13 cellular contexts compared by ENCODE assay signal in genomic region chr11:23680488-23681230, GRCh38.
DNase-seq lines count a peak whose midpoint lies in the region; ATAC-seq and TF ChIP-seq lines count a peak whose summit lies in the region.
"Had no signal": no experiment of that assay in that cellular context is flagged by ENCODE, and none has a peak within 500 bp of the region (broad histone marks: within the 10 kb centered on the region; RNA-seq: fewer than 3 reads in every experiment).

No MANE protein-coding gene starts in this region.

- H3K9ac ChIP-seq in mammary epithelial cell (ENCODE audit: insufficient read depth, low read length): no peak overlapping the region

- H3K9me3 ChIP-seq in lower lobe of right lung (no peaks in the 10 kb centered on the region), mammary epithelial cell (replicated peaks; ENCODE audit: insufficient read depth, low read length) (peaks cover 3% of the 10 kb centered on the region)
- H3K9me3 ChIP-seq: BE2C had no signal

- ATAC-seq in WTC11 (peak; percentile 62), lower lobe of right lung (peak in 1 of 2 donors; percentile 19), HG02938 (IDR thresholded peaks at IDR 0.05; ENCODE audit: unreplicated experiment) (no peak)
- no peak for ATAC-seq in stimulated activated naive CD8-positive, alpha-beta T cell treated with anti-CD3 and anti-CD28 coated beads, Interleukin-15, Interleukin-2, amounts not matched to agents 100 U/mL and 50 U/mL, for 24 hours

- H3K27ac Mint-ChIP-seq in WTC11: no peak overlapping the region
- H3K27ac Mint-ChIP-seq: CD4-positive, alpha-beta T cell had no signal

- no peak overlapping the region for H3K4me3 ChIP-seq in lower lobe of right lung
- H3K4me3 ChIP-seq in mammary epithelial cell (replicated peaks in 1 of 3; ENCODE audit: insufficient read depth in 1 of 3, low read depth in 2 of 3, low read length in 3 of 3): no peak overlapping the region

- intact Hi-C loops in lower lobe of right lung (cut with DNase I) (no loop called here), mammary epithelial cell (cut with micrococcal nuclease) (no loop called here)

- H3K79me2 ChIP-seq in mammary epithelial cell (ENCODE audit: insufficient read depth, low read length): no peaks in the 10 kb centered on the region

- peak; percentile 15 for DNase-seq in NCI-H146 (lab: John Stamatoyannopoulos, UW)
- DNase-seq in NCI-H146 treated with DMSO at 0.1 percent for 48 hours (lab: John Stamatoyannopoulos, UW; ENCODE audit: unreplicated experiment): no peak
- peak; percentile 6 for DNase-seq in ELF-1 (ENCODE audit: low read depth, low spot score)
- DNase-seq in WTC11 (ENCODE audit: low spot score): peak; percentile 11
- peak; percentile 41 for DNase-seq in lower lobe of right lung
- no peak for DNase-seq in mammary epithelial cell
- no peak for DNase-seq in stimulated activated naive CD8-positive, alpha-beta T cell treated with anti-CD3 and anti-CD28 coated beads, Interleukin-15, Interleukin-2, amounts not matched to agents 100 U/mL and 50 U/mL, for 24 hours
- DNase-seq: 8988T, BE2C, NCI-H1092, NCI-H1694 treated with DMSO at 0.1 percent for 48 hours had no signal

- dilution Hi-C loops in mammary epithelial cell (cut with HindIII; ENCODE audit: low sequenced_read_pairs): no loop called here

- 70% methylated on average over 6 of the region's 20 CpGs for WGBS in mammary epithelial cell (ENCODE audit: low coverage, missing lambda C conversion rate)

- BruUV-seq in mammary epithelial cell (replicated peaks; lab: Mats Ljungman, UMichigan): no TSS peak

- no peaks in the 10 kb centered on the region for H3K36me3 Mint-ChIP-seq in WTC11

- TF ChIP-seq CTCF in WTC11 (IDR thresholded peaks at IDR 0.05) (no peak), lower lobe of right lung (IDR thresholded peaks at IDR 0.05) (no peak), mammary epithelial cell (conservative IDR thresholded peaks at IDR 0.05 in 1 of 2, IDR thresholded peaks at IDR 0.05 in 1 of 2; ENCODE audit: extremely low read depth in 1 of 2, insufficient read depth in 1 of 2, low read depth in 1 of 2, low read length in 2 of 2) (no peak)

- H3K27me3 Mint-ChIP-seq in WTC11 (ENCODE audit: low read depth): no peaks in the 10 kb centered on the region
- H3K27me3 Mint-ChIP-seq: CD4-positive, alpha-beta T cell had no signal

- H3K27me3 ChIP-seq in lower lobe of right lung (ENCODE audit: low read depth): no peaks in the 10 kb centered on the region
- no peaks in the 10 kb centered on the region for H3K27me3 ChIP-seq in mammary epithelial cell (ENCODE audit: insufficient read depth, low read length)
- H3K27me3 ChIP-seq: BE2C had no signal

- H2AFZ ChIP-seq in mammary epithelial cell (ENCODE audit: low read depth, low read length): no peak overlapping the region

- H3K4me1 ChIP-seq in lower lobe of right lung (no peaks in the 10 kb centered on the region), mammary epithelial cell (ENCODE audit: insufficient read depth, low read length) (no peaks in the 10 kb centered on the region)
- H3K4me1 ChIP-seq: BE2C had no signal

- POLR2A ChIA-PET in WTC11 (lab: Charles Lee): no interaction called here

- no peak overlapping the region for H3K4me2 ChIP-seq in mammary epithelial cell (ENCODE audit: insufficient read depth, low read depth, low read length)

- H3K27ac ChIP-seq in lower lobe of right lung: no peak overlapping the region
- no peak overlapping the region for H3K27ac ChIP-seq in mammary epithelial cell (ENCODE audit: insufficient read depth, low read depth, low read length)

- H4K20me1 ChIP-seq in mammary epithelial cell (ENCODE audit: insufficient read depth, low read length): no peaks in the 10 kb centered on the region

- H3K4me1 Mint-ChIP-seq in WTC11: peaks cover 5% of the 10 kb centered on the region

- CTCF ChIA-PET in WTC11 (lab: Charles Lee) (no interaction called here), mammary epithelial cell (lab: Charles Lee; ENCODE audit: low non-redundant PET) (no interaction called here)

- in situ Hi-C loops in mammary epithelial cell (cut with MboI; ENCODE audit: low sequenced_read_pairs in 2 of 2): no loop called here

- H3K36me3 ChIP-seq in lower lobe of right lung (no peaks in the 10 kb centered on the region), mammary epithelial cell (ENCODE audit: insufficient read depth, low read length) (no peaks in the 10 kb centered on the region)
- H3K36me3 ChIP-seq: BE2C had no signal

- H3K4me3 Mint-ChIP-seq in WTC11: no peak overlapping the region
- H3K4me3 Mint-ChIP-seq: CD4-positive, alpha-beta T cell had no signal

- no peaks in the 10 kb centered on the region for H3K9me3 Mint-ChIP-seq in WTC11
- H3K9me3 Mint-ChIP-seq: CD4-positive, alpha-beta T cell had no signal

TF ChIP-seq in WTC11, 78 proteins besides CTCF, POLR2A, EP300 and RAD21:
- no peak for TF ChIP-seq GABPB1 (CRISPR knock-in tag; IDR thresholded peaks at IDR 0.05)
- no peak for TF ChIP-seq IRF1 (CRISPR knock-in tag; IDR thresholded peaks at IDR 0.05)
- no peak for TF ChIP-seq EMX1 (CRISPR knock-in tag; IDR thresholded peaks at IDR 0.05)
- TF ChIP-seq ZNF532 (CRISPR knock-in tag; IDR thresholded peaks at IDR 0.05; ENCODE audit: borderline replicate concordance): no peak
- TF ChIP-seq FOXJ3 (CRISPR knock-in tag; IDR thresholded peaks at IDR 0.05; ENCODE audit: borderline replicate concordance): no peak
- TF ChIP-seq ZNF317 (CRISPR knock-in tag; IDR thresholded peaks at IDR 0.05; ENCODE audit: borderline replicate concordance, low read depth): no peak
- no peak for TF ChIP-seq OVOL2 (CRISPR knock-in tag; IDR thresholded peaks at IDR 0.05; ENCODE audit: borderline replicate concordance)
- TF ChIP-seq E2F5 (CRISPR knock-in tag; IDR thresholded peaks at IDR 0.05): no peak
- TF ChIP-seq ATF2 (CRISPR knock-in tag; IDR thresholded peaks at IDR 0.05; ENCODE audit: borderline replicate concordance, low read depth): no peak
- TF ChIP-seq ATF3 (CRISPR knock-in tag; conservative IDR thresholded peaks at IDR 0.05): no peak

Comparison
In these comparisons a context has a peak if more than half of its experiments do, and no peak if none do; other contexts are left out.
1. DNase-seq: peak in NCI-H146 (single experiment), ELF-1 (single experiment), WTC11 (single experiment) and lower lobe of right lung (single experiment); none in NCI-H146 treated with DMSO at 0.1 percent for 48 hours (single experiment), mammary epithelial cell (single experiment) and stimulated activated naive CD8-positive, alpha-beta T cell treated with anti-CD3 and anti-CD28 coated beads, Interleukin-15, Interleukin-2, amounts not matched to agents 100 U/mL and 50 U/mL, for 24 hours (single experiment).